In genomic region chr11:61835663-61836024, GRCh38 we compare ENCODE assay signal across 15 cellular contexts. TPM values are rescaled to one million over a fixed set of nuclear protein-coding genes. Genes with fewer than 3 reads are reported as not detected.
DNase-seq lines count a peak whose midpoint lies in the region; ATAC-seq, FAIRE-seq and TF ChIP-seq lines count a peak whose summit lies in the region.
"Had no signal": no experiment of that assay in that cellular context is flagged by ENCODE, and none has a peak within 500 bp of the region (broad histone marks: within the 10 kb centered on the region; RNA-seq: fewer than 3 reads in every experiment).

No MANE protein-coding gene starts in this region.

- CTCF ChIA-PET in GM12878 (lab: Yijun Ruan, JAX): interaction anchor here (2.7 kb wide), 1 partner anchor 38 kb away, joined by 12 read pairs; no protein-coding TSS in a partner anchor

- H3K9ac ChIP-seq in GM12878 (ENCODE audit: control insufficient read depth, insufficient read depth, low read length): no peak overlapping the region
- H3K9ac ChIP-seq: KMS-11, parathyroid adenoma had no signal

- 86% methylated on average over 6 of the region's 6 CpGs for WGBS in GM12878 (ENCODE audit: insufficient coverage, insufficient replicate concordance, low lambda C conversion rate, missing lambda C conversion rate)

- H3K9me3 ChIP-seq in KOPT-K1 (ENCODE audit: insufficient read depth, low read length, poor library complexity, severe bottlenecking): no peaks in the 10 kb centered on the region
- H3K9me3 ChIP-seq in GM12878 (replicated peaks; ENCODE audit: control insufficient read depth, insufficient read depth, low read length): no peaks in the 10 kb centered on the region
- no peaks in the 10 kb centered on the region for H3K9me3 ChIP-seq in neutrophil
- H3K9me3 ChIP-seq: breast epithelium, lower lobe of right lung had no signal

- H3K27me3 ChIP-seq in GM12878 (replicated peaks in 1 of 2; ENCODE audit: control insufficient read depth in 2 of 2, insufficient read depth in 2 of 2, low read length in 1 of 2): no peaks in the 10 kb centered on the region
- H3K27me3 ChIP-seq in neutrophil: peaks cover 23% of the 10 kb centered on the region
- H3K27me3 ChIP-seq: breast epithelium had no signal

- no peak overlapping the region for H3K4me3 ChIP-seq in GM12878
- H3K4me3 ChIP-seq in neutrophil (ENCODE audit: low read depth in 1 of 2, low read length in 1 of 2): peak overlapping the region; percentile 22 to 33
- H3K4me3 ChIP-seq: breast epithelium, lower lobe of right lung had no signal

- SMC1A ChIA-PET in GM12878 (lab: Charles Lee; ENCODE audit: uncharacterized antibody, unreplicated experiment): interaction anchor here (0.9 to 2.4 kb wide), 4 partner anchors 13 to 38 kb away, joined by 3 to 15 read pairs (median 3); no protein-coding TSS in a partner anchor

- ATAC-seq in GM12878 (no peak), left lobe of liver (no peak)
- ATAC-seq: lower lobe of right lung had no signal

- no peak overlapping the region for H2AFZ ChIP-seq in GM12878 (ENCODE audit: control insufficient read depth, low read depth, low read length)
- H2AFZ ChIP-seq: parathyroid adenoma had no signal

- POLR2A ChIA-PET in GM12878 (lab: Charles Lee): interaction anchor here (0.6 to 4.8 kb wide), 7 partner anchors 10 to 55 kb away, joined by 3 to 76 read pairs (median 4); partner anchors contain the start of gene FADS1

- H4K20me1 ChIP-seq in GM12878 (ENCODE audit: control insufficient read depth, insufficient read depth): no peaks in the 10 kb centered on the region

- TF ChIP-seq POLR2A in GM12878 (IDR thresholded peaks at IDR 0.05; ENCODE audit: low read depth, low read length): no peak

- in situ Hi-C loops in GM12878 (cut with MboI): no loop called here

- H3K4me2 ChIP-seq in GM12878 (ENCODE audit: control insufficient read depth, insufficient read depth): no peak overlapping the region
- H3K4me2 ChIP-seq: KMS-11 had no signal

- H3K4me1 ChIP-seq in GM12878 (ENCODE audit: control insufficient read depth, insufficient read depth, low read length) (peaks cover 34% of the 10 kb centered on the region), neutrophil (ENCODE audit: control insufficient read depth in 1 of 2, insufficient read depth in 1 of 2, low read depth in 1 of 2, low read length in 1 of 2) (peaks cover 30 to 42% of the 10 kb centered on the region in 2 experiments)
- H3K4me1 ChIP-seq: breast epithelium had no signal

- TF ChIP-seq CTCF in C4-2B (conservative IDR thresholded peaks at IDR 0.05) (no peak), GM12878 (IDR thresholded peaks at IDR 0.05 in 2 of 3, conservative IDR thresholded peaks at IDR 0.05 in 1 of 3; ENCODE audit: control insufficient read depth in 2 of 3, extremely low read depth in 1 of 3, insufficient read depth in 1 of 3, low read depth in 3 of 3, low read length in 3 of 3) (no peak), neutrophil (IDR thresholded peaks at IDR 0.05) (no peak)

- peaks cover 65% of the 10 kb centered on the region for H3K79me2 ChIP-seq in GM12878 (ENCODE audit: control insufficient read depth, insufficient read depth, low read length)

- intact Hi-C loops in GM12878 (cut with micrococcal nuclease; ENCODE audit: unreplicated experiment): loop anchor here (2.0 kb wide), 1 partner anchor 43 kb away; the partner anchor contains the start of genes FEN1 and TMEM258

- no peak for TF ChIP-seq EP300 in GM12878 (IDR thresholded peaks at IDR 0.05; ENCODE audit: borderline replicate concordance in 1 of 2, control insufficient read depth in 1 of 2, low read depth in 2 of 2, low read length in 2 of 2)

- H3K36me3 ChIP-seq in KOPT-K1 (ENCODE audit: insufficient read depth, low read length): peaks cover 71% of the 10 kb centered on the region
- peaks cover 19 to 27% of the 10 kb centered on the region in 2 experiments for H3K36me3 ChIP-seq in GM12878 (ENCODE audit: control insufficient read depth in 2 of 2, insufficient read depth in 2 of 2, low read length in 1 of 2)
- H3K36me3 ChIP-seq in neutrophil: peaks cover 6% of the 10 kb centered on the region
- H3K36me3 ChIP-seq: breast epithelium had no signal

- no peak for TF ChIP-seq RAD21 in GM12878 (IDR thresholded peaks at IDR 0.05; ENCODE audit: insufficient read depth, low read depth, low read length)

- H3K27ac ChIP-seq in C4-2B (peak overlapping the region; percentile 41; the same call in 1 of the 2 replicates), KOPT-K1 (ENCODE audit: low read depth, low read length, poor library complexity, severe bottlenecking) (peak overlapping the region; percentile 100), GM12878 (ENCODE audit: control insufficient read depth, insufficient read depth) (peak overlapping the region; percentile 95; the same call in 1 of the 2 replicates), neutrophil (peak overlapping the region; percentile 90)
- H3K27ac ChIP-seq: breast epithelium, KMS-11 had no signal

- RAD21 ChIA-PET in GM12878 (lab: Charles Lee; ENCODE audit: unreplicated experiment): interaction anchor here (0.7 to 1.1 kb wide), 2 partner anchors 39 to 273 kb away, joined by 3 read pairs; no protein-coding TSS in a partner anchor

- no TSS peak for BruUV-seq in GM12878 (replicated peaks; lab: Mats Ljungman, UMichigan)

- FAIRE-seq in GM12878 (lab: Jason Lieb, UNC): no peak

- no peak for DNase-seq in GM12878 (ENCODE audit: low read depth, low spot score)
- no peak for DNase-seq in KG1 (lab: John Stamatoyannopoulos, UW)
- DNase-seq in NCI-H1092 treated with DMSO at 0.1 percent for 48 hours (lab: John Stamatoyannopoulos, UW): no peak
- DNase-seq in left lobe of liver (ENCODE audit: low spot score): no peak
- DNase-seq: activated T-cell treated with anti-CD3 and anti-CD28 coated beads for 4 hours, hypothalamus, lower lobe of right lung, NCI-H2171, T1000 had no signal

RNA-seq across cellular contexts. Expression of gene FADS2, which starts 7.5 kb away (rescaled TPM):
- total RNA-seq in GM12878 (2013; cell fraction: nucleolus; rRNA removed): 213 and 225 TPM in 2 replicates
- 156 and 158 TPM in 2 replicates for total RNA-seq in GM12878 (2014; rRNA removed)
- total RNA-seq in GM12878 (2014; rRNA removed; fragmentation: Illumina TruSeq; extraction: Trizol): 142 and 152 TPM in 2 replicates
- total RNA-seq in GM12878 (2021): 294 and 315 TPM in 2 replicates
- polyA plus RNA-seq in GM12878 (2011; ENCODE audit: low read depth): 88.1 TPM
- 165 and 313 TPM in 2 replicates for polyA plus RNA-seq in GM12878 (2011; rRNA removed)
- 385 and 386 TPM in 2 replicates for polyA plus RNA-seq in GM12878 (2011; cell fraction: cytosol; rRNA removed)
- 355 and 386 TPM in 2 replicates for polyA plus RNA-seq in GM12878 (2011; cell fraction: nucleus; rRNA removed)
- polyA plus RNA-seq in GM12878 (2012): 145 and 173 TPM in 2 replicates
- 312 and 333 TPM in 2 replicates for polyA plus RNA-seq in GM12878 (2014; fragmentation: Illumina TruSeq; extraction: Trizol)
- 1 to 10 TPM; 3.3 to 6.4 TPM for polyA plus RNA-seq in GM12878 (2014; fragmentation: Nextera tagmentation; extraction: Ambion mirVana)
- polyA plus RNA-seq in GM12878 (2014; rRNA removed): 188 and 204 TPM in 2 replicates
- 10 to 100 TPM; 92.1 to 92.7 TPM for polyA plus RNA-seq in GM12878 (2016; fragmentation: Nextera tagmentation; extraction: Ambion mirVana)
- polyA minus RNA-seq in GM12878 (2011; rRNA and poly(A)+ RNA removed): 615 and 704 TPM in 2 replicates
- 158 and 174 TPM in 2 replicates for polyA minus RNA-seq in GM12878 (2011; cell fraction: cytosol; rRNA and poly(A)+ RNA removed)
- polyA minus RNA-seq in GM12878 (2011; cell fraction: nucleus; rRNA and poly(A)+ RNA removed): 88.4 and 155 TPM in 2 replicates
- total RNA-seq in left lobe of liver: 113 TPM

RNA-seq across cellular contexts. Expression of gene FADS1, which starts 18.8 kb away (rescaled TPM):
- total RNA-seq in GM12878 (2013; cell fraction: nucleolus; rRNA removed): 70.4 and 77.9 TPM in 2 replicates
- 38.9 and 44.1 TPM in 2 replicates for total RNA-seq in GM12878 (2014; rRNA removed)
- 37.5 and 42.3 TPM in 2 replicates for total RNA-seq in GM12878 (2014; rRNA removed; fragmentation: Illumina TruSeq; extraction: Trizol)
- total RNA-seq in GM12878 (2021): 45.5 and 49.2 TPM in 2 replicates
- 9.2 TPM for polyA plus RNA-seq in GM12878 (2011; ENCODE audit: low read depth)
- polyA plus RNA-seq in GM12878 (2011; rRNA removed): 69.1 and 73.9 TPM in 2 replicates
- 58.3 and 63.7 TPM in 2 replicates for polyA plus RNA-seq in GM12878 (2011; cell fraction: cytosol; rRNA removed)
- polyA plus RNA-seq in GM12878 (2011; cell fraction: nucleus; rRNA removed): 41.9 and 45.9 TPM in 2 replicates
- 13.8 and 20.9 TPM in 2 replicates for polyA plus RNA-seq in GM12878 (2012)
- 39.1 and 47.2 TPM in 2 replicates for polyA plus RNA-seq in GM12878 (2014; fragmentation: Illumina TruSeq; extraction: Trizol)
- polyA plus RNA-seq in GM12878 (2014; fragmentation: Nextera tagmentation; extraction: Ambion mirVana): 10 to 100 TPM in 1 of 2 experiments, 1 to 10 TPM in 1; 8.8 to 14.6 TPM
- polyA plus RNA-seq in GM12878 (2014; rRNA removed): 32.7 and 34.6 TPM in 2 replicates
- 10 to 100 TPM; 47.7 to 49.5 TPM for polyA plus RNA-seq in GM12878 (2016; fragmentation: Nextera tagmentation; extraction: Ambion mirVana)
- 79.7 and 106 TPM in 2 replicates for polyA minus RNA-seq in GM12878 (2011; rRNA and poly(A)+ RNA removed)
- polyA minus RNA-seq in GM12878 (2011; cell fraction: cytosol; rRNA and poly(A)+ RNA removed): 32.2 and 57.0 TPM in 2 replicates
- 33.6 and 63.5 TPM in 2 replicates for polyA minus RNA-seq in GM12878 (2011; cell fraction: nucleus; rRNA and poly(A)+ RNA removed)
- 34.6 TPM for total RNA-seq in left lobe of liver

RNA-seq across cellular contexts. Expression of gene FEN1, which starts 42.9 kb away (rescaled TPM):
- 16.7 and 19.0 TPM in 2 replicates for total RNA-seq in GM12878 (2013; cell fraction: nucleolus; rRNA removed)
- total RNA-seq in GM12878 (2014; rRNA removed): 136 TPM in 2 replicates
- 117 and 135 TPM in 2 replicates for total RNA-seq in GM12878 (2014; rRNA removed; fragmentation: Illumina TruSeq; extraction: Trizol)
- total RNA-seq in GM12878 (2021): 127 and 129 TPM in 2 replicates
- polyA plus RNA-seq in GM12878 (2011; ENCODE audit: low read depth): 42.9 TPM
- polyA plus RNA-seq in GM12878 (2011; rRNA removed): 94.3 and 94.4 TPM in 2 replicates
- polyA plus RNA-seq in GM12878 (2011; cell fraction: cytosol; rRNA removed): 79.0 and 88.7 TPM in 2 replicates
- 24.1 and 39.1 TPM in 2 replicates for polyA plus RNA-seq in GM12878 (2011; cell fraction: nucleus; rRNA removed)
- 51.3 and 51.6 TPM in 2 replicates for polyA plus RNA-seq in GM12878 (2012)
- polyA plus RNA-seq in GM12878 (2014; fragmentation: Illumina TruSeq; extraction: Trizol): 92.7 and 120 TPM in 2 replicates
- 10 to 100 TPM; 54.8 to 99.9 TPM for polyA plus RNA-seq in GM12878 (2014; fragmentation: Nextera tagmentation; extraction: Ambion mirVana)
- polyA plus RNA-seq in GM12878 (2014; rRNA removed): 110 and 130 TPM in 2 replicates
- 100 to 1,000 TPM; 281 to 282 TPM for polyA plus RNA-seq in GM12878 (2016; fragmentation: Nextera tagmentation; extraction: Ambion mirVana)
- 78.7 and 79.0 TPM in 2 replicates for polyA minus RNA-seq in GM12878 (2011; rRNA and poly(A)+ RNA removed)
- 31.3 and 34.8 TPM in 2 replicates for polyA minus RNA-seq in GM12878 (2011; cell fraction: cytosol; rRNA and poly(A)+ RNA removed)
- polyA minus RNA-seq in GM12878 (2011; cell fraction: nucleus; rRNA and poly(A)+ RNA removed): 19.6 and 36.2 TPM in 2 replicates
- total RNA-seq in left lobe of liver: 5.1 TPM

RNA-seq across cellular contexts. Expression of gene TMEM258, which starts 43.2 kb away (rescaled TPM):
- 43.6 and 56.9 TPM in 2 replicates for total RNA-seq in GM12878 (2013; cell fraction: nucleolus; rRNA removed)
- total RNA-seq in GM12878 (2014; rRNA removed) (233 and 251 TPM in 2 replicates), GM12878 (2014; rRNA removed; fragmentation: Illumina TruSeq; extraction: Trizol) (202 and 218 TPM in 2 replicates), GM12878 (2021) (157 and 160 TPM in 2 replicates), left lobe of liver (58.5 TPM)
- 130 TPM for polyA plus RNA-seq in GM12878 (2011; ENCODE audit: low read depth)
- polyA plus RNA-seq in GM12878 (2011; rRNA removed) (373 and 532 TPM in 2 replicates), GM12878 (2014; fragmentation: Illumina TruSeq; extraction: Trizol) (167 and 194 TPM in 2 replicates), GM12878 (2014; fragmentation: Nextera tagmentation; extraction: Ambion mirVana) (100 to 1,000 TPM; 800 to 840 TPM), GM12878 (2014; rRNA removed) (252 and 261 TPM in 2 replicates), GM12878 (2016; fragmentation: Nextera tagmentation; extraction: Ambion mirVana) (100 to 1,000 TPM; 390 to 393 TPM)
- 536 and 608 TPM in 2 replicates for polyA plus RNA-seq in GM12878 (2011; cell fraction: cytosol; rRNA removed)
- polyA plus RNA-seq in GM12878 (2011; cell fraction: nucleus; rRNA removed): 121 and 202 TPM in 2 replicates
- polyA plus RNA-seq in GM12878 (2012): 400 and 645 TPM in 2 replicates
- 208 and 236 TPM in 2 replicates for polyA minus RNA-seq in GM12878 (2011; rRNA and poly(A)+ RNA removed)
- polyA minus RNA-seq in GM12878 (2011; cell fraction: cytosol; rRNA and poly(A)+ RNA removed): 78.8 and 105 TPM in 2 replicates
- polyA minus RNA-seq in GM12878 (2011; cell fraction: nucleus; rRNA and poly(A)+ RNA removed): 58.0 and 65.3 TPM in 2 replicates

RNA-seq across cellular contexts. Expression of gene FADS3, which starts 55.7 kb away (rescaled TPM):
- 30.8 and 34.8 TPM in 2 replicates for total RNA-seq in GM12878 (2013; cell fraction: nucleolus; rRNA removed)
- total RNA-seq in GM12878 (2014; rRNA removed): 7.2 and 9.3 TPM in 2 replicates
- 2.3 and 3.2 TPM in 2 replicates for total RNA-seq in GM12878 (2014; rRNA removed; fragmentation: Illumina TruSeq; extraction: Trizol)
- total RNA-seq in GM12878 (2021): 5.7 and 7.7 TPM in 2 replicates
- polyA plus RNA-seq in GM12878 (2011; ENCODE audit: low read depth): 2.6 TPM
- polyA plus RNA-seq in GM12878 (2011; rRNA removed): 3.9 and 7.5 TPM in 2 replicates
- polyA plus RNA-seq in GM12878 (2011; cell fraction: cytosol; rRNA removed): 8.7 and 13.3 TPM in 2 replicates
- 80.2 and 98.8 TPM in 2 replicates for polyA plus RNA-seq in GM12878 (2011; cell fraction: nucleus; rRNA removed)
- 6.8 and 7.1 TPM in 2 replicates for polyA plus RNA-seq in GM12878 (2012)
- polyA plus RNA-seq in GM12878 (2014; fragmentation: Illumina TruSeq; extraction: Trizol): 2.3 and 4.2 TPM in 2 replicates
- polyA plus RNA-seq in GM12878 (2014; fragmentation: Nextera tagmentation; extraction: Ambion mirVana): under 1 TPM; 0.23 to 0.44 TPM
- polyA plus RNA-seq in GM12878 (2014; rRNA removed): 6.8 and 8.1 TPM in 2 replicates
- polyA plus RNA-seq in GM12878 (2016; fragmentation: Nextera tagmentation; extraction: Ambion mirVana): 1 to 10 TPM; 1.4 to 4.2 TPM
- 4.1 and 9.9 TPM in 2 replicates for polyA minus RNA-seq in GM12878 (2011; rRNA and poly(A)+ RNA removed)
- polyA minus RNA-seq in GM12878 (2011; cell fraction: cytosol; rRNA and poly(A)+ RNA removed): 4.9 and 6.8 TPM in 2 replicates
- 6.8 and 9.2 TPM in 2 replicates for polyA minus RNA-seq in GM12878 (2011; cell fraction: nucleus; rRNA and poly(A)+ RNA removed)
- 15.0 TPM for total RNA-seq in left lobe of liver

Comparison
In these comparisons a context has a peak if more than half of its experiments do, and no peak if none do; other contexts are left out.
1. H3K27ac ChIP-seq: peak in every context shown above with its lines; median percentile 100 in KOPT-K1; 95 in GM12878; 90 in neutrophil; 41 in C4-2B.